Comparison of ENCODE assay signal across 11 cellular contexts in genomic region chr19:42497492-42498226, GRCh38. TPM values are rescaled to one million over a fixed set of nuclear protein-coding genes. Genes with fewer than 3 reads are reported as not detected.
A peak's percentile ranks its signal among the peaks of the same experiment; 100 is the strongest.
DNase-seq lines count a peak whose midpoint lies in the region; ATAC-seq and TF ChIP-seq lines count a peak whose summit lies in the region.
"Had no signal": no experiment of that assay in that cellular context is flagged by ENCODE, and none has a peak within 500 bp of the region (broad histone marks: within the 10 kb centered on the region; RNA-seq: fewer than 3 reads in every experiment).

No MANE protein-coding gene starts in this region.

- no peak for TF ChIP-seq CTCF in left lung (IDR thresholded peaks at IDR 0.05)

- POLR2A ChIA-PET in T-cell (lab: Charles Lee), result no interaction called here

- H3K36me3 Mint-ChIP-seq in T-cell, result no peaks in the 10 kb centered on the region

- H3K4me3 Mint-ChIP-seq in T-cell, result no peak overlapping the region

- peak overlapping the region; percentile 39 for H3K4me2 ChIP-seq in BLaER1
- no peak overlapping the region for H3K4me2 ChIP-seq in GM23248 (ENCODE audit: unreplicated experiment)

- no peaks in the 10 kb centered on the region for H3K9me3 Mint-ChIP-seq in T-cell

- 57 to 67% methylated on average over 4 of the region's 4 CpGs for WGBS in GM23248 (ENCODE audit: low coverage in 1 of 2, low lambda C conversion rate in 2 of 2, missing lambda C conversion rate in 2 of 2), 2 experiments

- no peaks in the 10 kb centered on the region for H4K20me1 ChIP-seq in BLaER1
- H4K20me1 ChIP-seq in GM23248 (ENCODE audit: insufficient read depth), result no peaks in the 10 kb centered on the region

- no peak overlapping the region for H3K4me3 ChIP-seq in BLaER1
- no peak overlapping the region for H3K4me3 ChIP-seq in left lung
- H3K4me3 ChIP-seq in GM23248, result no peak overlapping the region

- H3K27me3 ChIP-seq in BLaER1 (no peaks in the 10 kb centered on the region), left lung (no peaks in the 10 kb centered on the region), GM23248 (replicated peaks; ENCODE audit: insufficient read depth) (peaks cover 20% of the 10 kb centered on the region)

- H3K9me3 ChIP-seq in BLaER1 (no peaks in the 10 kb centered on the region), left lung (no peaks in the 10 kb centered on the region), GM23248 (ENCODE audit: low read depth) (no peaks in the 10 kb centered on the region)

- no peaks in the 10 kb centered on the region for H3K9me2 ChIP-seq in GM23248 (ENCODE audit: insufficient read depth)

- H3K27ac Mint-ChIP-seq in T-cell, result peak overlapping the region in 1 of 2 donors; percentile 48

- intact Hi-C loops in left lung (cut with DNase I), result no loop called here

- CTCF ChIA-PET in T-cell (lab: Charles Lee), result no interaction called here

- H3K9ac ChIP-seq in BLaER1, result no peak overlapping the region
- H3K9ac ChIP-seq in GM23248, result no peak overlapping the region

- ATAC-seq in GM19395 (IDR thresholded peaks at IDR 0.05; ENCODE audit: unreplicated experiment) (peak; percentile 65), left lung (peak; percentile 91), T-cell (replicated peaks in 1 of 4) (no peak)

- no peaks in the 10 kb centered on the region for H3K79me2 ChIP-seq in GM23248 (ENCODE audit: insufficient read depth)

- peak; percentile 87 to 90 for DNase-seq in NCI-H526 (lab: John Stamatoyannopoulos, UW)
- DNase-seq in left lung, result no peak
- no peak for DNase-seq in T-cell
- DNase-seq in NCI-H748 treated with DMSO at 0.1 percent for 48 hours (lab: John Stamatoyannopoulos, UW), result no peak
- DNase-seq in effector CD8-positive, alpha-beta T cell (lab: John Stamatoyannopoulos, UW), result no peak
- DNase-seq in GM23248, result no peak
- DNase-seq: activated naive CD4-positive, alpha-beta T cell treated with Interleukin-2 at 50 U/mL for 16 hours; DND-41; OCI-M1 had no signal

- no peaks in the 10 kb centered on the region for H3K36me3 ChIP-seq in BLaER1
- no peaks in the 10 kb centered on the region for H3K36me3 ChIP-seq in left lung
- H3K36me3 ChIP-seq in GM23248 (ENCODE audit: low read depth), result no peaks in the 10 kb centered on the region

- H3K4me1 ChIP-seq in BLaER1 (peaks cover 38% of the 10 kb centered on the region), left lung (peaks cover 0 to 18% of the 10 kb centered on the region in 2 donors), GM23248 (ENCODE audit: insufficient read depth) (no peaks in the 10 kb centered on the region)

- H3K4me1 Mint-ChIP-seq in T-cell, result peaks cover 6 to 16% (median 7%) of the 10 kb centered on the region in 3 donors

- no peaks in the 10 kb centered on the region for H3K27me3 Mint-ChIP-seq in T-cell

- H2AFZ ChIP-seq in GM23248, result no peak overlapping the region

- H3K27ac ChIP-seq in BLaER1, result peak overlapping the region; percentile 5; the same call in 1 of the 2 replicates
- H3K27ac ChIP-seq in left lung, result peak overlapping the region; percentile 41
- no peak overlapping the region for H3K27ac ChIP-seq in GM23248

- no peaks in the 10 kb centered on the region for H3F3A ChIP-seq in GM23248 (ENCODE audit: insufficient read depth)

- in situ Hi-C loops in GM23248 (cut with MboI), result no loop called here

RNA-seq across cellular contexts. Expression of gene CEACAM1, which starts 30.6 kb away (rescaled TPM):
- total RNA-seq in left lung (10 to 100 TPM; 12.4 to 24.0 TPM), T-cell (10 to 100 TPM in 2 of 5 donors, 1 to 10 TPM in 3; 2.4 to 10.8 (median 9.9) TPM)
- not detected in 2 replicates for total RNA-seq in GM23248 (2014; rRNA removed; shearing (Covaris generic))
- polyA plus RNA-seq in GM23248 (2016; fragmentation: Nextera tagmentation; extraction: Ambion mirVana), result not detected in 2 replicates

RNA-seq across cellular contexts. Expression of gene CXCL17, which starts 54.9 kb away (rescaled TPM):
- total RNA-seq in left lung (100 to 1,000 TPM; 162 to 257 TPM), T-cell (not detected)
- not detected in 2 replicates for total RNA-seq in GM23248 (2014; rRNA removed; shearing (Covaris generic))
- not detected in 2 replicates for polyA plus RNA-seq in GM23248 (2016; fragmentation: Nextera tagmentation; extraction: Ambion mirVana)

Comparison
In these comparisons a context has a peak if more than half of its experiments do, and no peak if none do; other contexts are left out.
1. ATAC-seq: peak in GM19395 (single experiment) and left lung (single experiment); none in T-cell (0 of 4).
2. DNase-seq: peak in NCI-H526 (2 of 2); none in left lung (0 of 2), T-cell (0 of 34), NCI-H748 treated with DMSO at 0.1 percent for 48 hours (single experiment), effector CD8-positive, alpha-beta T cell (single experiment) and GM23248 (single experiment).
3. RNA of gene CXCL17, which starts 54.9 kb away (total RNA-seq): 162 to 257 TPM in left lung; not detected in T-cell and not detected in GM23248; every median in the first group is over 100 times any median in the second.